ENCODE assay signal across 16 cellular contexts in genomic region chr4:52961666-52962412, GRCh38.
DNase-seq lines count a peak whose midpoint lies in the region; ATAC-seq and TF ChIP-seq lines count a peak whose summit lies in the region.
"Had no signal": no experiment of that assay in that cellular context is flagged by ENCODE, and none has a peak within 500 bp of the region (broad histone marks: within the 10 kb centered on the region; RNA-seq: fewer than 3 reads in every experiment).

No MANE protein-coding gene starts in this region.

- in situ Hi-C loops in G401 (cut with HindIII; ENCODE audit: low sequenced_read_pairs), result no loop called here

- DNase-seq in G401 (ENCODE audit: low spot score), result peak; percentile 66
- peak; percentile 24 for DNase-seq in adipocyte (ENCODE audit: low read depth)
- peak; percentile 69 for DNase-seq in testis
- no peak for DNase-seq in stimulated activated CD4-positive, alpha-beta T cell treated with anti-CD3 and anti-CD28 coated beads, Interleukin-15, amount 100 ng/mL, for 24 hours
- DNase-seq in right cardiac atrium, result no peak
- no peak for DNase-seq in CD1c-positive myeloid dendritic cell (ENCODE audit: extremely low spot score)
- DNase-seq: ACHN; CD4-positive, alpha-beta memory T cell; DMS153; DMS79 treated with DMSO at 0.1 percent for 48 hours; EL; GDM1; HCEC 1CT; HFFc6 had no signal

- no peak overlapping the region for H3K4me3 Mint-ChIP-seq in nephron
- H3K4me3 Mint-ChIP-seq: B cell; CD4-positive, alpha-beta memory T cell; HFFc6 had no signal

- WGBS in testis, 2 donors, result 65 to 77% methylated on average over 3 of the region's 3 CpGs
- WGBS in right cardiac atrium, result 88% methylated on average over 3 of the region's 3 CpGs

- peak overlapping the region; percentile 63 to 97 (median 83) for H3K27ac Mint-ChIP-seq in nephron
- H3K27ac Mint-ChIP-seq: B cell; CD4-positive, alpha-beta memory T cell; HFFc6 had no signal

- intact Hi-C loops in testis (cut with DNase I; ENCODE audit: low total_unique reads), result no loop called here
- intact Hi-C loops in right cardiac atrium (cut with DNase I), result no loop called here

- H3K4me3 ChIP-seq in adipocyte (ENCODE audit: low read length), result no peak overlapping the region
- H3K4me3 ChIP-seq in testis, result no peak overlapping the region
- no peak overlapping the region for H3K4me3 ChIP-seq in right cardiac atrium (ENCODE audit: low read length)

- H3K9me3 ChIP-seq in adipocyte (ENCODE audit: control insufficient read depth, low read length), result no peaks in the 10 kb centered on the region
- no peaks in the 10 kb centered on the region for H3K9me3 ChIP-seq in testis
- H3K9me3 ChIP-seq in right cardiac atrium (ENCODE audit: control insufficient read depth, low read length), result no peaks in the 10 kb centered on the region

- H3K9me3 Mint-ChIP-seq in nephron, result no peaks in the 10 kb centered on the region
- H3K9me3 Mint-ChIP-seq: HFFc6 had no signal

- no peaks in the 10 kb centered on the region for H3K36me3 Mint-ChIP-seq in nephron (ENCODE audit: low read depth)

- peak overlapping the region; percentile 53 to 58 for H3K27ac ChIP-seq in testis
- H3K27ac ChIP-seq in right cardiac atrium (ENCODE audit: low read length), result no peak overlapping the region

- H3K27me3 Mint-ChIP-seq in nephron (ENCODE audit: low read depth), result no peaks in the 10 kb centered on the region
- H3K27me3 Mint-ChIP-seq: B cell; CD4-positive, alpha-beta memory T cell had no signal

- H3K9ac ChIP-seq in adipocyte (ENCODE audit: low read length), result no peak overlapping the region

- H3K4me1 ChIP-seq in adipocyte (ENCODE audit: control insufficient read depth, insufficient read depth, low read length), result peaks cover 46% of the 10 kb centered on the region
- H3K4me1 ChIP-seq in testis, result peaks cover 41% of the 10 kb centered on the region
- no peaks in the 10 kb centered on the region for H3K4me1 ChIP-seq in right cardiac atrium (ENCODE audit: control insufficient read depth, insufficient read depth, low read length)

- no peaks in the 10 kb centered on the region for H3K27me3 ChIP-seq in adipocyte (replicated peaks; ENCODE audit: control insufficient read depth, insufficient read depth, low read length)
- H3K27me3 ChIP-seq in testis, result no peaks in the 10 kb centered on the region
- no peaks in the 10 kb centered on the region for H3K27me3 ChIP-seq in right cardiac atrium (ENCODE audit: control insufficient read depth, insufficient read depth)

- no peak for ATAC-seq in right cardiac atrium

- TF ChIP-seq POLR2A in testis (IDR thresholded peaks at IDR 0.05), result no peak

- no peaks in the 10 kb centered on the region for H3K36me3 ChIP-seq in adipocyte (ENCODE audit: control insufficient read depth, insufficient read depth, low read length, severe bottlenecking)
- H3K36me3 ChIP-seq in testis (ENCODE audit: low read depth, missing control alignments), result no peaks in the 10 kb centered on the region

- peaks cover 66% of the 10 kb centered on the region for H3K4me1 Mint-ChIP-seq in nephron
- H3K4me1 Mint-ChIP-seq: B cell had no signal

- TF ChIP-seq CTCF in nephron (IDR thresholded peaks at IDR 0.05; ENCODE audit: unreplicated experiment in 3 of 3) (no peak), testis (IDR thresholded peaks at IDR 0.05) (no peak)

Comparison
In these comparisons a context has a peak if more than half of its experiments do, and no peak if none do; other contexts are left out.
1. DNase-seq: peak in G401 (single experiment), adipocyte (single experiment) and testis (single experiment); none in stimulated activated CD4-positive, alpha-beta T cell treated with anti-CD3 and anti-CD28 coated beads, Interleukin-15, amount 100 ng/mL, for 24 hours (single experiment), right cardiac atrium (0 of 3) and CD1c-positive myeloid dendritic cell (single experiment).